ENCODE assay signal across 7 cellular contexts in genomic region chr1:109112056-109112651, GRCh38. TPM values are rescaled to one million over a fixed set of nuclear protein-coding genes. Genes with fewer than 3 reads are reported as not detected.
A peak's percentile ranks its signal among the peaks of the same experiment; 100 is the strongest.
DNase-seq lines count a peak whose midpoint lies in the region; ATAC-seq and TF ChIP-seq lines count a peak whose summit lies in the region.

No MANE protein-coding gene starts in this region.

- intact Hi-C loops in naive thymus-derived CD4-positive, alpha-beta T cell (cut with micrococcal nuclease): loop anchor here (1.0 to 5.0 kb wide), 16 partner anchors 12 to 599 kb away; partner anchors contain the start of genes CLCC1 (in 2 of the 2), PRPF38B (in 2 of the 2), STXBP3 (in 2 of the 2) and WDR47 (in 2 of the 2)
- intact Hi-C loops in posterior vena cava (cut with DNase I): no loop called here

- no peak overlapping the region for H3K4me3 Mint-ChIP-seq in endodermal cell
- peak overlapping the region; percentile 9 to 93 (median 86) for H3K4me3 Mint-ChIP-seq in naive thymus-derived CD4-positive, alpha-beta T cell

- H3K27me3 Mint-ChIP-seq in endodermal cell (ENCODE audit: insufficient read depth): peaks cover 92% of the 10 kb centered on the region
- H3K27me3 Mint-ChIP-seq in naive thymus-derived CD4-positive, alpha-beta T cell: peaks cover 0 to 46% (median 0%) of the 10 kb centered on the region in 5 donors

- H3K4me1 Mint-ChIP-seq in endodermal cell: peaks cover 2% of the 10 kb centered on the region
- peaks cover 23 to 40% (median 28%) of the 10 kb centered on the region in 7 donors for H3K4me1 Mint-ChIP-seq in naive thymus-derived CD4-positive, alpha-beta T cell

- H3K36me3 ChIP-seq in endodermal cell (ENCODE audit: control insufficient read depth, insufficient read depth, low read length): no peaks in the 10 kb centered on the region
- no peaks in the 10 kb centered on the region for H3K36me3 ChIP-seq in naive thymus-derived CD4-positive, alpha-beta T cell (ENCODE audit: control insufficient read depth in 2 of 3, insufficient read depth in 3 of 3, low read length in 3 of 3)

- H3K27ac Mint-ChIP-seq in endodermal cell: no peak overlapping the region
- peak overlapping the region; percentile 84 to 96 (median 92) for H3K27ac Mint-ChIP-seq in naive thymus-derived CD4-positive, alpha-beta T cell

- no peak overlapping the region for H3K4me3 ChIP-seq in endodermal cell (ENCODE audit: low read length)
- peak overlapping the region; percentile 68 for H3K4me3 ChIP-seq in naive thymus-derived CD4-positive, alpha-beta T cell (ENCODE audit: low read length)

- CTCF ChIA-PET in naive thymus-derived CD4-positive, alpha-beta T cell (lab: Charles Lee): interaction anchor here (0.6 to 4.3 kb wide), 13 partner anchors 12 to 551 kb away, joined by 3 to 39 read pairs (median 4); partner anchors contain the start of genes ATXN7L2 and PRPF38B

- H3K27ac ChIP-seq in endodermal cell (ENCODE audit: low read depth, low read length): peak overlapping the region; percentile 83
- H3K27ac ChIP-seq in naive thymus-derived CD4-positive, alpha-beta T cell (ENCODE audit: low read depth, low read length): peak overlapping the region; percentile 68

- H3K27me3 ChIP-seq in endodermal cell (ENCODE audit: control insufficient read depth, insufficient read depth, low read length, poor library complexity, severe bottlenecking): peaks cover 87% of the 10 kb centered on the region
- no peaks in the 10 kb centered on the region for H3K27me3 ChIP-seq in naive thymus-derived CD4-positive, alpha-beta T cell (ENCODE audit: control insufficient read depth in 2 of 2, insufficient read depth in 2 of 2, low read length in 2 of 2)

- no peaks in the 10 kb centered on the region for H3K36me3 Mint-ChIP-seq in endodermal cell (ENCODE audit: low read depth)
- no peaks in the 10 kb centered on the region for H3K36me3 Mint-ChIP-seq in naive thymus-derived CD4-positive, alpha-beta T cell

- H3K9ac ChIP-seq in endodermal cell (ENCODE audit: extremely low read depth, low read length, poor library complexity, severe bottlenecking): no peak overlapping the region

- DNase-seq in EL (peak; percentile 44), OCI-M1 (lab: John Stamatoyannopoulos, UW) (peak; percentile 84), endodermal cell (no peak), posterior vena cava (ENCODE audit: low spot score) (no peak)
- peak in 6 of 9 donors; percentile 4 to 27 (median 20) for DNase-seq in naive thymus-derived CD4-positive, alpha-beta T cell

- ATAC-seq in GM21619 (IDR thresholded peaks at IDR 0.05; ENCODE audit: unreplicated experiment): peak; percentile 5
- peak; percentile 32 for ATAC-seq in naive thymus-derived CD4-positive, alpha-beta T cell
- ATAC-seq in HG03108 (IDR thresholded peaks at IDR 0.05; ENCODE audit: unreplicated experiment): no peak

- TF ChIP-seq CTCF in endodermal cell (conservative IDR thresholded peaks at IDR 0.05): no peak

- 35 to 52% methylated on average over 4 to 10 of the region's 10 CpGs for whole genome bisulfite sequencing in endodermal cell (ENCODE audit: insufficient coverage in 1 of 2, insufficient read length in 1 of 2), 2 experiments

- H3K4me1 ChIP-seq in endodermal cell (ENCODE audit: control insufficient read depth, insufficient read depth, low read length): peaks cover 4% of the 10 kb centered on the region
- peaks cover 16 to 21% of the 10 kb centered on the region in 2 donors for H3K4me1 ChIP-seq in naive thymus-derived CD4-positive, alpha-beta T cell (ENCODE audit: control insufficient read depth in 2 of 2, insufficient read depth in 2 of 2, low read length in 2 of 2)

- H3K9me3 ChIP-seq in endodermal cell (ENCODE audit: control insufficient read depth, low read length): no peaks in the 10 kb centered on the region
- H3K9me3 ChIP-seq in naive thymus-derived CD4-positive, alpha-beta T cell (ENCODE audit: control insufficient read depth in 2 of 3, low read length in 3 of 3): no peaks in the 10 kb centered on the region

- POLR2A ChIA-PET in naive thymus-derived CD4-positive, alpha-beta T cell (lab: Charles Lee): interaction anchor here (0.6 to 8.1 kb wide), 6 partner anchors 11 to 405 kb away, joined by 3 to 89 read pairs (median 3); partner anchors contain the start of gene TMEM167B

- H3K9me3 Mint-ChIP-seq in endodermal cell: no peaks in the 10 kb centered on the region
- H3K9me3 Mint-ChIP-seq in naive thymus-derived CD4-positive, alpha-beta T cell: peaks cover 0 to 9% (median 0%) of the 10 kb centered on the region in 11 donors

RNA-seq across cellular contexts. Expression of gene ELAPOR1, which starts 1.8 kb away (rescaled TPM):
- total RNA-seq in endodermal cell (under 1 TPM; 0.48 to 0.89 TPM), posterior vena cava (under 1 TPM; 0.38 to 0.56 TPM)
- polyA plus RNA-seq in endodermal cell (2013, experiment 1 of 2): 2.2 TPM
- polyA plus RNA-seq in endodermal cell (2013, experiment 2 of 2): 2.1 TPM
- total RNA-seq in naive thymus-derived CD4-positive, alpha-beta T cell: 10 to 100 TPM in 2 of 5 experiments, 1 to 10 TPM in 3; 4.4 to 12.3 (median 6.7) TPM
- polyA plus RNA-seq in naive thymus-derived CD4-positive, alpha-beta T cell: 10 to 100 TPM in 1 of 2 donors, 1 to 10 TPM in 1; 7.1 to 10.3 TPM

RNA-seq across cellular contexts. Expression of gene TMEM167B, which starts 21.6 kb away (rescaled TPM):
- total RNA-seq in endodermal cell (10 to 100 TPM; 14.6 to 23.0 TPM), posterior vena cava (10 to 100 TPM; 33.6 to 33.9 TPM)
- 19.6 TPM for polyA plus RNA-seq in endodermal cell (2013, experiment 1 of 2)
- 17.1 TPM for polyA plus RNA-seq in endodermal cell (2013, experiment 2 of 2)
- total RNA-seq in naive thymus-derived CD4-positive, alpha-beta T cell: 10 to 100 TPM; 33.2 to 65.6 (median 41.2) TPM
- polyA plus RNA-seq in naive thymus-derived CD4-positive, alpha-beta T cell: 10 to 100 TPM; 28.3 to 28.6 TPM

RNA-seq across cellular contexts. Expression of gene TAF13, which starts 36.4 kb away (rescaled TPM):
- total RNA-seq in endodermal cell (10 to 100 TPM; 39.2 to 48.6 TPM), posterior vena cava (10 to 100 TPM; 63.3 to 99.1 TPM)
- polyA plus RNA-seq in endodermal cell (2013, experiment 1 of 2): 35.5 TPM
- 37.9 TPM for polyA plus RNA-seq in endodermal cell (2013, experiment 2 of 2)
- total RNA-seq in naive thymus-derived CD4-positive, alpha-beta T cell: 10 to 100 TPM; 11.0 to 23.6 (median 17.6) TPM
- polyA plus RNA-seq in naive thymus-derived CD4-positive, alpha-beta T cell: 1 to 10 TPM in 1 of 2 donors, under 1 TPM in 1; 0.77 to 1.7 TPM

Comparison
In these comparisons a context has a peak if more than half of its experiments do, and no peak if none do; other contexts are left out.
1. DNase-seq: peak in EL (single experiment), OCI-M1 (single experiment) and naive thymus-derived CD4-positive, alpha-beta T cell (6 of 9); none in endodermal cell (single experiment) and posterior vena cava (single experiment).
2. intact Hi-C loops: an anchor here in naive thymus-derived CD4-positive, alpha-beta T cell (1.0 to 5.0 kb wide); none called in posterior vena cava.